1 cellular context compared by ENCODE assay signal in the genomic region with DNA sequence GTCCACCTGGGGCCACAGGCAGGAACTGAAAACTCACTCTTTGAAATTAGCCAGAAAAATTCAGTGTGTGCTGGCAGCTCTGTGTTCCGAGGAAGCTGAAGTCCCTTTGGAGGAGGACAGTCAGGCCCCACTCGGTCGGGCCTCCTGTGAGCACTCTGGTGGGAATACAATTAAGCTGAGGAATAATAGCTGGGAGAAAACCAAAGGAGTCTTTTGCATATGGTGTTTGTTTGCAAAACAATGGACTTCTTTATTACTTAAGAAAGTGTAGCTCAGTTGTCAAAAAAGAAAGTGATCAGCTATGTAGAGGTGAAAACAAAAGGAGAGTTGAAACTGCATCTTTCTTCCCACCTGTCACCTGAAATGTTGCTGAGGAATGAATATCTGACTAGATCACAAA.
TF ChIP-seq lines count a peak whose summit lies in the region.

No MANE protein-coding gene starts in this region.

TF ChIP-seq in H1, 55 proteins besides CTCF, POLR2A, EP300 and RAD21:
- TF ChIP-seq POU5F1 (IDR thresholded peaks at IDR 0.05; ENCODE audit: low read depth, low read length) (no peak), FOSL1 (IDR thresholded peaks at IDR 0.05; ENCODE audit: insufficient read depth, low read depth, low read length) (no peak), HDAC2 (IDR thresholded peaks at IDR 0.05; ENCODE audit: borderline replicate concordance in 1 of 2, low read depth in 2 of 2, low read length in 2 of 2) (0 out of 4 replicates have a peak, but pooled peaks of 1 of the 2 experiments have one; percentile 12), SIX5 (IDR thresholded peaks at IDR 0.05; ENCODE audit: low read depth, low read length) (no peak), SP1 (IDR thresholded peaks at IDR 0.05; ENCODE audit: low read depth, low read length) (0 out of 2 replicates have a peak, but pooled peaks have one; percentile 16), EZH2 (IDR thresholded peaks at IDR 0.05; ENCODE audit: low read depth, low read length, severe bottlenecking) (no peak), SIN3A (conservative IDR thresholded peaks at IDR 0.05 in 1 of 2, IDR thresholded peaks at IDR 0.05 in 1 of 2; ENCODE audit: low read depth in 1 of 2, low read length in 2 of 2) (no peak), CHD2 (IDR thresholded peaks at IDR 0.05; ENCODE audit: low read length) (no peak), RXRA (IDR thresholded peaks at IDR 0.05; ENCODE audit: insufficient read depth, low read depth, low read length) (no peak)
- TF ChIP-seq, protein P1, sequence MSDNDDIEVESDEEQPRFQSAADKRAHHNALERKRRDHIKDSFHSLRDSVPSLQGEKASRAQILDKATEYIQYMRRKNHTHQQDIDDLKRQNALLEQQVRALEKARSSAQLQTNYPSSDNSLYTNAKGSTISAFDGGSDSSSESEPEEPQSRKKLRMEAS (IDR thresholded peaks at IDR 0.05) = no peak
TF ChIP-seq in H1: peak in this region for 2.
